Comparison of ENCODE assay signal across 17 cellular contexts in genomic region chr1:2225029-2225428, GRCh38.
"Had no signal": no experiment of that assay in that cellular context is flagged by ENCODE, and none has a peak within 500 bp of the region (broad histone marks: within the 10 kb centered on the region; RNA-seq: fewer than 3 reads in every experiment).

No MANE protein-coding gene starts in this region.

- ATAC-seq: left cardiac atrium; lower lobe of right lung; naive thymus-derived CD4-positive, alpha-beta T cell; stimulated activated naive CD8-positive, alpha-beta T cell treated with anti-CD3 and anti-CD28 coated beads, Interleukin-15, amount 100 ng/mL, for 72 hours had no signal

- H3K9me3 ChIP-seq: lower lobe of right lung, ovary, testis had no signal

- H3K4me3 ChIP-seq: lower lobe of right lung, ovary, testis had no signal

- H3K27ac Mint-ChIP-seq: activated B cell treated with CpG ODN at 0.5 μM for 24 hours; activated naive CD8-positive, alpha-beta T cell; activated T-helper 2 cell treated with anti-CD3 and anti-CD28 coated beads, Interferon-gamma antibody, Interleukin-2, Interleukin-4, amounts not matched to agents 10 μg/mL and 5 μg/mL and 100 μg/mL, durations not matched to agents 14 hours and 24 hours and 36 hours; stimulated activated naive CD8-positive, alpha-beta T cell treated with anti-CD3 and anti-CD28 coated beads, Interleukin-15, amount 100 ng/mL, for 72 hours; T-helper 1 cell treated with Interleukin-12 subunit alpha and Interleukin-12 subunit beta and Interleukin-4 antibody, amounts not matched to agents 30 μg/mL and 1 μg/mL, for 36 hours had no signal

- H3K27me3 Mint-ChIP-seq: activated B cell treated with CpG ODN at 0.5 μM for 24 hours; activated naive CD8-positive, alpha-beta T cell had no signal

- H3K27me3 ChIP-seq: ovary, testis had no signal

- DNase-seq: activated B cell treated with CpG ODN at 0.5 μM for 24 hours; activated CD4-positive, alpha-beta T cell treated with anti-CD3 and anti-CD28 coated beads, Interleukin-2, amount 10 ng/mL, durations not matched to agents 7 days and 5 days; amygdala; cerebellar nuclear complex; glutamatergic neuron; immature natural killer cell; left cardiac atrium; naive thymus-derived CD4-positive, alpha-beta T cell; stimulated activated CD4-positive, alpha-beta T cell treated with anti-CD3 and anti-CD28 coated beads, Interleukin-4, amount 100 ng/mL, for 1 hour; stimulated activated CD8-positive, alpha-beta memory T cell treated with anti-CD3 and anti-CD28 coated beads, Interleukin-4, amount 100 ng/mL, for 48 hours; stimulated activated naive CD8-positive, alpha-beta T cell treated with anti-CD3 and anti-CD28 coated beads, Interleukin-15, amount 100 ng/mL, for 72 hours; testis had no signal

- H3K27ac ChIP-seq: lower lobe of right lung, ovary, testis had no signal

- H3K36me3 Mint-ChIP-seq: activated naive CD8-positive, alpha-beta T cell; immature natural killer cell had no signal

- H3K36me3 ChIP-seq: lower lobe of right lung, ovary had no signal

- H3K4me3 Mint-ChIP-seq: activated B cell treated with CpG ODN at 0.5 μM for 24 hours; activated CD4-positive, alpha-beta T cell treated with anti-CD3 and anti-CD28 coated beads, Interleukin-2, amount 10 ng/mL, durations not matched to agents 7 days and 5 days; activated naive CD8-positive, alpha-beta T cell; stimulated activated naive CD8-positive, alpha-beta T cell treated with anti-CD3 and anti-CD28 coated beads, Interleukin-15, amount 100 ng/mL, for 72 hours; T-helper 1 cell treated with Interleukin-12 subunit alpha and Interleukin-12 subunit beta and Interleukin-4 antibody, amounts not matched to agents 30 μg/mL and 1 μg/mL, for 36 hours had no signal

- H3K9me3 Mint-ChIP-seq: activated B cell treated with CpG ODN at 0.5 μM for 24 hours; activated CD4-positive, alpha-beta T cell treated with anti-CD3 and anti-CD28 coated beads, Interleukin-2, amount 10 ng/mL, durations not matched to agents 7 days and 5 days; activated T-helper 2 cell treated with anti-CD3 and anti-CD28 coated beads, Interferon-gamma antibody, Interleukin-2, Interleukin-4, amounts not matched to agents 10 μg/mL and 5 μg/mL and 100 μg/mL, durations not matched to agents 14 hours and 24 hours and 36 hours; stimulated activated naive CD8-positive, alpha-beta T cell treated with anti-CD3 and anti-CD28 coated beads, Interleukin-15, amount 100 ng/mL, for 72 hours; T-helper 1 cell treated with Interleukin-12 subunit alpha and Interleukin-12 subunit beta and Interleukin-4 antibody, amounts not matched to agents 30 μg/mL and 1 μg/mL, for 36 hours had no signal
